ENCODE assay signal across 18 cellular contexts in genomic region chr6:51432481-51432880, GRCh38.
DNase-seq lines count a peak whose midpoint lies in the region; ATAC-seq, FAIRE-seq and TF ChIP-seq lines count a peak whose summit lies in the region.
"Had no signal": no experiment of that assay in that cellular context is flagged by ENCODE, and none has a peak within 500 bp of the region (broad histone marks: within the 10 kb centered on the region; RNA-seq: fewer than 3 reads in every experiment).

No MANE protein-coding gene starts in this region.

- H3K4me1 ChIP-seq in A549 (no peaks in the 10 kb centered on the region), K562 (replicated peaks in 1 of 2; ENCODE audit: control insufficient read depth in 2 of 2, insufficient read depth in 2 of 2, low read length in 2 of 2) (no peaks in the 10 kb centered on the region)
- H3K4me1 ChIP-seq: HAP-1 had no signal

- WGBS in A549 (ENCODE audit: missing lambda C conversion rate) = 2% methylated on average over 3 of the region's 3 CpGs
- 2% methylated on average over 3 of the region's 3 CpGs for WGBS in K562 (ENCODE audit: insufficient coverage, low coverage, missing lambda C conversion rate)

- no peak for TF ChIP-seq EP300 in A549 (IDR thresholded peaks at IDR 0.05)
- TF ChIP-seq EP300 in K562 (IDR thresholded peaks at IDR 0.05; ENCODE audit: low read length) = no peak

- no peak overlapping the region for H3K4me3 ChIP-seq in A549
- H3K4me3 ChIP-seq in K562 = no peak overlapping the region
- H3K4me3 ChIP-seq: HAP-1 had no signal

- no peak overlapping the region for H3K9ac ChIP-seq in K562 (ENCODE audit: insufficient read depth in 1 of 2, low read depth in 2 of 2, low read length in 2 of 2)

- CTCF ChIA-PET in A549 (lab: Yijun Ruan, JAX) = no interaction called here
- CTCF ChIA-PET in K562 (lab: Yijun Ruan, JAX; ENCODE audit: low intra/inter-chr PET ratio) = no interaction called here

- no peak for DNase-seq in A549 (ENCODE audit: low read depth in 1 of 2, low spot score in 1 of 2)
- peak; percentile 4 for DNase-seq in HPDE6-E6E7 (ENCODE audit: extremely low spot score)
- no peak for DNase-seq in K562 (ENCODE audit: extremely low read depth in 1 of 4, low spot score in 3 of 4)
- DNase-seq in foreskin melanocyte = peak; percentile 43
- DNase-seq in glomerular visceral epithelial cell (ENCODE audit: extremely low spot score) = no peak
- DNase-seq: C1 segment of cervical spinal cord; CD4-positive, alpha-beta T cell; DMS153; DMS79 treated with DMSO at 0.1 percent for 48 hours; EL; GDM1; IMR-90 had no signal

- H4K20me1 ChIP-seq in K562 (replicated peaks; ENCODE audit: control insufficient read depth, insufficient read depth, low read length) = no peaks in the 10 kb centered on the region

- H3K9me3 ChIP-seq in A549 (no peaks in the 10 kb centered on the region), K562 (replicated peaks; ENCODE audit: control insufficient read depth, insufficient read depth, low read depth, low read length) (no peaks in the 10 kb centered on the region)
- H3K9me3 ChIP-seq: HAP-1 had no signal

- intact Hi-C loops in K562 (cut with micrococcal nuclease) = no loop called here

- TF ChIP-seq CTCF in A549 (IDR thresholded peaks at IDR 0.05) (no peak), K562 (IDR thresholded peaks at IDR 0.05 in 2 of 3, conservative IDR thresholded peaks at IDR 0.05 in 1 of 3; ENCODE audit: insufficient read depth in 2 of 3, low read depth in 1 of 3, low read length in 3 of 3) (no peak)

- no peak for TF ChIP-seq POLR2A in A549 (IDR thresholded peaks at IDR 0.05; ENCODE audit: low read length)
- no peak for TF ChIP-seq POLR2A in K562 (conservative IDR thresholded peaks at IDR 0.05)

- H3K4me2 ChIP-seq in A549 = no peak overlapping the region
- no peak overlapping the region for H3K4me2 ChIP-seq in K562 (ENCODE audit: insufficient read depth, low read length)

- no peaks in the 10 kb centered on the region for H3K9me1 ChIP-seq in K562 (ENCODE audit: control insufficient read depth, insufficient read depth, low read length)

- H3K36me3 ChIP-seq in K562 (ENCODE audit: control insufficient read depth, insufficient read depth, low read length) = no peaks in the 10 kb centered on the region
- H3K36me3 ChIP-seq: HAP-1 had no signal

- no TSS peak for BruUV-seq in K562 (replicated peaks; lab: Mats Ljungman, UMichigan)

- TF ChIP-seq RAD21 in A549 (conservative IDR thresholded peaks at IDR 0.05 in 1 of 2, IDR thresholded peaks at IDR 0.05 in 1 of 2) (no peak), K562 (CRISPR knock-in tag; conservative IDR thresholded peaks at IDR 0.05 in 1 of 2, IDR thresholded peaks at IDR 0.05 in 1 of 2) (no peak)

- FAIRE-seq in A549 (lab: Jason Lieb, UNC) (no peak), K562 (lab: Jason Lieb, UNC) (no peak)
- FAIRE-seq: D721Med, GM19239, H1 had no signal

- no peak overlapping the region for H3K27ac ChIP-seq in A549
- no peak overlapping the region for H3K27ac ChIP-seq in K562 (ENCODE audit: extremely low read depth, low read depth, low read length)

- no peaks in the 10 kb centered on the region for H3K79me2 ChIP-seq in K562 (ENCODE audit: control insufficient read depth, insufficient read depth, low read length)

- H3K27me3 ChIP-seq in K562 (ENCODE audit: control insufficient read depth in 2 of 2, insufficient read depth in 2 of 2, low read length in 2 of 2) = no peaks in the 10 kb centered on the region

- POLR2A ChIA-PET in A549 (lab: Yijun Ruan, JAX) (no interaction called here), K562 (lab: Yijun Ruan, JAX) (no interaction called here)

- H2AFZ ChIP-seq in K562 (ENCODE audit: low read depth, low read length) = no peak overlapping the region

- in situ Hi-C loops in K562 (cut with MboI) = no loop called here

- ATAC-seq in A549 (no peak), K562 (no peak), HG02588 (IDR thresholded peaks at IDR 0.05; ENCODE audit: unreplicated experiment) (no peak), HG03097 (IDR thresholded peaks at IDR 0.05; ENCODE audit: low FRiP score, unreplicated experiment) (no peak)

TF ChIP-seq in A549, 52 proteins besides CTCF, POLR2A, EP300 and RAD21:
- 0 out of 2 replicates have a peak, but pooled peaks have one; percentile 29 for TF ChIP-seq NFE2L2 (conservative IDR thresholded peaks at IDR 0.05; ENCODE audit: low read length)
- no peak for TF ChIP-seq CHD2 (IDR thresholded peaks at IDR 0.05; ENCODE audit: low read length, partially characterized antibody)
- TF ChIP-seq FOXS1 (CRISPR knock-in tag; IDR thresholded peaks at IDR 0.05) = no peak
- TF ChIP-seq HEYL (CRISPR knock-in tag; IDR thresholded peaks at IDR 0.05) = no peak
- TF ChIP-seq CBX8 (IDR thresholded peaks at IDR 0.05) = no peak
- TF ChIP-seq USF2 (IDR thresholded peaks at IDR 0.05) = no peak
- TF ChIP-seq RCOR1 (IDR thresholded peaks at IDR 0.05; ENCODE audit: low read depth, low read length) = no peak
- no peak for TF ChIP-seq TFCP2L1 (CRISPR knock-in tag; IDR thresholded peaks at IDR 0.05)

TF ChIP-seq in K562, 482 proteins besides CTCF, POLR2A, EP300 and RAD21:
- TF ChIP-seq EGR1 (conservative IDR thresholded peaks at IDR 0.05) = peak; percentile 72
- TF ChIP-seq STAT5A (IDR thresholded peaks at IDR 0.05; ENCODE audit: borderline replicate concordance, low read length) = no peak

Comparison
In these comparisons a context has a peak if more than half of its experiments do, and no peak if none do; other contexts are left out.
1. DNase-seq: peak in HPDE6-E6E7 (single experiment) and foreskin melanocyte (single experiment); none in A549 (0 of 2), K562 (0 of 4) and glomerular visceral epithelial cell (single experiment).